16 cellular contexts compared by ENCODE assay signal in the genomic region with DNA sequence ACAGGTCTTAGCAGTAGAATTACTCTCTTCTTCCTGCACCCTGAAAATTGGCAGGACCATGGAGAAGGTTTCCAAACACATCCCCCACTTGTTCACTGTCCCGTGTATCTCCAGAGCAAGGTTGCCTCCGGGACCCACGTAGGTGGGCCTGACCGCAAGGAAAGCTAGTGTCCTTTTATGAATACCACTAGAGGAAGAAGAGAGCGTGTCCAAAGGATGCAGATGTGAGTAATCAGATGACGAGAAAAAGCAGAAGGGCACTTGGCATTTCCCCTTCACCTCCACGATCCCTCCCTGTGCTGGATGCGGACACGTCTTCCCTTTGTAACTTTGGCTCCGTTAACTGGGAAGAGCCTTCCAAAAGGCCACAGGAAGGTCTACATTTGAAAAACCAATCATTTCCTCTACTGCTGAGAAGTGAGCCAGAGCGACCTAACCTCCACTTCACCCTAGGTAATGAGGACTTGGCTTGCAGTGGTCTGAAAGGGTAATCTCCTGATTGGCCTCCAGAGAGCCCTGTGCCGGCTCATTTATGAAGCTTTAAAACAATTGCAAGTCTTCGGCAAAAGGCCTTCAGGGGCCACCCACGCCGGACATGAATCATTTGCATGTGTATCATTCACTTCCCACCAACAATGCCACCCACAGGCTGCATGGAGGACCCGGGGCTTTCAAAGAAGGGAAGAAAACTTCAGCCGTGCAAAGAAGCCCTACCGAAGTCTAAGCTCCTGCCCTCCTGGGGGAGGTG. TPM values are rescaled to one million over a fixed set of nuclear protein-coding genes. Genes with fewer than 3 reads are reported as not detected.
DNase-seq lines count a peak whose midpoint lies in the region; ATAC-seq and TF ChIP-seq lines count a peak whose summit lies in the region.
"Had no signal": no experiment of that assay in that cellular context is flagged by ENCODE, and none has a peak within 500 bp of the region (broad histone marks: within the 10 kb centered on the region; RNA-seq: fewer than 3 reads in every experiment).

No MANE protein-coding gene starts in this region.

- ATAC-seq in GM19395 (IDR thresholded peaks at IDR 0.05; ENCODE audit: unreplicated experiment) (no peak), left colon (no peak)
- ATAC-seq: mucosa of descending colon had no signal

- TF ChIP-seq CTCF in AG09319 (IDR thresholded peaks at IDR 0.05; ENCODE audit: low read depth, low read length) (no peak), mammary epithelial cell (conservative IDR thresholded peaks at IDR 0.05 in 1 of 2, IDR thresholded peaks at IDR 0.05 in 1 of 2; ENCODE audit: extremely low read depth in 1 of 2, insufficient read depth in 1 of 2, low read depth in 1 of 2, low read length in 2 of 2) (peak in 1 of 2 donors; percentile 4), lower leg skin (IDR thresholded peaks at IDR 0.05) (no peak)

- H3K4me1 ChIP-seq in HUES64 (ENCODE audit: insufficient read depth, low read length) = peaks cover 15% of the 10 kb centered on the region
- peaks cover 12% of the 10 kb centered on the region for H3K4me1 ChIP-seq in mammary epithelial cell (ENCODE audit: insufficient read depth, low read length)

- dilution Hi-C loops in mammary epithelial cell (cut with HindIII; ENCODE audit: low sequenced_read_pairs) = loop anchor here (5.0 kb wide), 1 partner anchor 92 kb away; no protein-coding TSS in a partner anchor

- H3K27ac ChIP-seq in HUES64 (ENCODE audit: low read depth, low read length) = peak overlapping the region; percentile 83; the same call in 1 of the 2 replicates
- no peak overlapping the region for H3K27ac ChIP-seq in mammary epithelial cell (ENCODE audit: insufficient read depth, low read depth, low read length)
- H3K27ac ChIP-seq: cardiac muscle cell, skin epidermis had no signal

- H3K36me3 Mint-ChIP-seq in activated T-helper 2 cell treated with anti-CD3 and anti-CD28 coated beads, Interferon-gamma antibody, Interleukin-2, Interleukin-4, amounts not matched to agents 10 μg/mL and 5 μg/mL and 100 μg/mL, durations not matched to agents 14 hours and 24 hours and 36 hours (ENCODE audit: low read depth) = no peaks in the 10 kb centered on the region

- no peak overlapping the region for H3K27ac Mint-ChIP-seq in activated T-helper 2 cell treated with anti-CD3 and anti-CD28 coated beads, Interferon-gamma antibody, Interleukin-2, Interleukin-4, amounts not matched to agents 10 μg/mL and 5 μg/mL and 100 μg/mL, durations not matched to agents 14 hours and 24 hours and 36 hours
- H3K27ac Mint-ChIP-seq: T-helper 2 cell treated with Interferon-gamma antibody and Interleukin-4, amounts not matched to agents 5 μg/mL and 100 μg/mL, for 36 hours had no signal

- H3K9ac ChIP-seq in HUES64 (ENCODE audit: low read depth, low read length) (no peak overlapping the region), mammary epithelial cell (ENCODE audit: insufficient read depth, low read length) (no peak overlapping the region)

- H3K27me3 ChIP-seq in HUES64 (ENCODE audit: insufficient read depth, low read length) (no peaks in the 10 kb centered on the region), mammary epithelial cell (ENCODE audit: insufficient read depth, low read length) (no peaks in the 10 kb centered on the region)
- H3K27me3 ChIP-seq: cardiac muscle cell had no signal

- CTCF ChIA-PET in mammary epithelial cell (lab: Charles Lee; ENCODE audit: low non-redundant PET) = no interaction called here

- WGBS in HUES64 = 50% methylated on average over 18 of the region's 18 CpGs
- 23% methylated on average over 18 of the region's 18 CpGs for WGBS in mammary epithelial cell (ENCODE audit: low coverage, missing lambda C conversion rate)
- 59 to 60% methylated on average over 18 of the region's 18 CpGs for WGBS in lower leg skin, 2 donors

- no peak overlapping the region for H3K4me3 ChIP-seq in HUES64 (ENCODE audit: low read length)
- H3K4me3 ChIP-seq in mammary epithelial cell (replicated peaks in 1 of 3; ENCODE audit: insufficient read depth in 1 of 3, low read depth in 2 of 3, low read length in 3 of 3) = no peak overlapping the region
- no peak overlapping the region for H3K4me3 ChIP-seq in lower leg skin (ENCODE audit: low read depth, poor library complexity, severe bottlenecking)
- H3K4me3 ChIP-seq: cardiac muscle cell, mucosa of descending colon, skin epidermis had no signal

- H3K9me3 Mint-ChIP-seq in activated T-helper 2 cell treated with anti-CD3 and anti-CD28 coated beads, Interferon-gamma antibody, Interleukin-2, Interleukin-4, amounts not matched to agents 10 μg/mL and 5 μg/mL and 100 μg/mL, durations not matched to agents 14 hours and 24 hours and 36 hours = no peaks in the 10 kb centered on the region

- no peak for TF ChIP-seq POLR2A in lower leg skin (IDR thresholded peaks at IDR 0.05)

- peaks cover 4% of the 10 kb centered on the region for H3K4me1 Mint-ChIP-seq in activated T-helper 2 cell treated with anti-CD3 and anti-CD28 coated beads, Interferon-gamma antibody, Interleukin-2, Interleukin-4, amounts not matched to agents 10 μg/mL and 5 μg/mL and 100 μg/mL, durations not matched to agents 14 hours and 24 hours and 36 hours (ENCODE audit: low read depth)

- H3K9me3 ChIP-seq in HUES64 (ENCODE audit: insufficient read depth, low read depth, low read length) (peaks cover 13% of the 10 kb centered on the region; the same call in 1 of the 2 replicates), mammary epithelial cell (replicated peaks; ENCODE audit: insufficient read depth, low read length) (no peaks in the 10 kb centered on the region)
- H3K9me3 ChIP-seq: mucosa of descending colon had no signal

- H3K79me2 ChIP-seq in mammary epithelial cell (ENCODE audit: insufficient read depth, low read length) = no peaks in the 10 kb centered on the region

- H3K4me3 Mint-ChIP-seq in activated T-helper 2 cell treated with anti-CD3 and anti-CD28 coated beads, Interferon-gamma antibody, Interleukin-2, Interleukin-4, amounts not matched to agents 10 μg/mL and 5 μg/mL and 100 μg/mL, durations not matched to agents 14 hours and 24 hours and 36 hours (ENCODE audit: low read depth) = no peak overlapping the region
- H3K4me3 Mint-ChIP-seq: T-helper 2 cell treated with Interferon-gamma antibody and Interleukin-4, amounts not matched to agents 5 μg/mL and 100 μg/mL, for 36 hours had no signal

- in situ Hi-C loops in mammary epithelial cell (cut with MboI; ENCODE audit: low sequenced_read_pairs in 2 of 2) = no loop called here

- H4K20me1 ChIP-seq in mammary epithelial cell (ENCODE audit: insufficient read depth, low read length) = no peaks in the 10 kb centered on the region

- DNase-seq in AG09319 (ENCODE audit: extremely low read depth, low read depth) (peak; percentile 5), mammary epithelial cell (peak; percentile 62), iPS-NIHi7 (ENCODE audit: extremely low spot score) (peak; percentile 56), lower leg skin (ENCODE audit: low spot score in 2 of 2) (no peak), left colon (no peak)
- DNase-seq in activated T-helper 2 cell treated with anti-CD3 and anti-CD28 coated beads, Interferon-gamma antibody, Interleukin-2, Interleukin-4, amounts not matched to agents 10 μg/mL and 5 μg/mL and 100 μg/mL, durations not matched to agents 14 hours and 24 hours and 36 hours (ENCODE audit: low spot score) = no peak
- DNase-seq: head of caudate nucleus; mucosa of descending colon; NCI-H1105 treated with DMSO at 0.1 percent for 48 hours; NK-92 treated with Interleukin-12 subunit alpha and Interleukin-12 subunit beta, amount 100 ng/mL, for 24 hours had no signal

- intact Hi-C loops in mammary epithelial cell (cut with micrococcal nuclease) = no loop called here
- intact Hi-C loops in activated T-helper 2 cell treated with anti-CD3 and anti-CD28 coated beads, Interferon-gamma antibody, Interleukin-2, Interleukin-4, amounts not matched to agents 10 μg/mL and 5 μg/mL and 100 μg/mL, durations not matched to agents 14 hours and 24 hours and 36 hours (cut with micrococcal nuclease) = no loop called here
- intact Hi-C loops in lower leg skin (cut with DNase I; ENCODE audit: low total_unique reads) = no loop called here
- intact Hi-C loops in left colon (cut with DNase I, micrococcal nuclease) = no loop called here

- BruUV-seq in mammary epithelial cell (replicated peaks; lab: Mats Ljungman, UMichigan) = no TSS peak

- peak overlapping the region; percentile 37 for H3K4me2 ChIP-seq in mammary epithelial cell (ENCODE audit: insufficient read depth, low read depth, low read length)

- peak overlapping the region; percentile 69 for H2AFZ ChIP-seq in mammary epithelial cell (ENCODE audit: low read depth, low read length)

- H3K36me3 ChIP-seq in HUES64 (ENCODE audit: insufficient read depth, low read length) = no peaks in the 10 kb centered on the region
- H3K36me3 ChIP-seq in mammary epithelial cell (ENCODE audit: insufficient read depth, low read length) = no peaks in the 10 kb centered on the region
- H3K36me3 ChIP-seq: cardiac muscle cell had no signal

- peaks cover 4% of the 10 kb centered on the region for H3K27me3 Mint-ChIP-seq in activated T-helper 2 cell treated with anti-CD3 and anti-CD28 coated beads, Interferon-gamma antibody, Interleukin-2, Interleukin-4, amounts not matched to agents 10 μg/mL and 5 μg/mL and 100 μg/mL, durations not matched to agents 14 hours and 24 hours and 36 hours (ENCODE audit: low read depth)

RNA-seq across cellular contexts. Expression of a gene that starts 55.4 kb away (rescaled TPM):
- polyA plus RNA-seq in HUES64 (2013, experiment 1 of 2) = not detected
- not detected for polyA plus RNA-seq in HUES64 (2013, experiment 2 of 2)
- not detected for total RNA-seq in mammary epithelial cell
- not detected for polyA plus RNA-seq in mammary epithelial cell
- polyA minus RNA-seq in mammary epithelial cell = not detected
- not detected in 2 replicates for total RNA-seq in activated T-helper 2 cell treated with anti-CD3 and anti-CD28 coated beads, Interferon-gamma antibody, Interleukin-2, Interleukin-4, amounts not matched to agents 10 μg/mL and 5 μg/mL and 100 μg/mL, durations not matched to agents 14 hours and 24 hours and 36 hours
- not detected for total RNA-seq in lower leg skin
- not detected for total RNA-seq in left colon
- total RNA-seq: cardiac muscle cell, mucosa of descending colon had no signal
- polyA plus RNA-seq: BJ had no signal

Comparison
In these comparisons a context has a peak if more than half of its experiments do, and no peak if none do; other contexts are left out.
1. DNase-seq: peak in AG09319 (single experiment), mammary epithelial cell (single experiment) and iPS-NIHi7 (single experiment); none in activated T-helper 2 cell treated with anti-CD3 and anti-CD28 coated beads, Interferon-gamma antibody, Interleukin-2, Interleukin-4, amounts not matched to agents 10 μg/mL and 5 μg/mL and 100 μg/mL, durations not matched to agents 14 hours and 24 hours and 36 hours (single experiment), lower leg skin (0 of 2) and left colon (0 of 2).